In the genomic region with DNA sequence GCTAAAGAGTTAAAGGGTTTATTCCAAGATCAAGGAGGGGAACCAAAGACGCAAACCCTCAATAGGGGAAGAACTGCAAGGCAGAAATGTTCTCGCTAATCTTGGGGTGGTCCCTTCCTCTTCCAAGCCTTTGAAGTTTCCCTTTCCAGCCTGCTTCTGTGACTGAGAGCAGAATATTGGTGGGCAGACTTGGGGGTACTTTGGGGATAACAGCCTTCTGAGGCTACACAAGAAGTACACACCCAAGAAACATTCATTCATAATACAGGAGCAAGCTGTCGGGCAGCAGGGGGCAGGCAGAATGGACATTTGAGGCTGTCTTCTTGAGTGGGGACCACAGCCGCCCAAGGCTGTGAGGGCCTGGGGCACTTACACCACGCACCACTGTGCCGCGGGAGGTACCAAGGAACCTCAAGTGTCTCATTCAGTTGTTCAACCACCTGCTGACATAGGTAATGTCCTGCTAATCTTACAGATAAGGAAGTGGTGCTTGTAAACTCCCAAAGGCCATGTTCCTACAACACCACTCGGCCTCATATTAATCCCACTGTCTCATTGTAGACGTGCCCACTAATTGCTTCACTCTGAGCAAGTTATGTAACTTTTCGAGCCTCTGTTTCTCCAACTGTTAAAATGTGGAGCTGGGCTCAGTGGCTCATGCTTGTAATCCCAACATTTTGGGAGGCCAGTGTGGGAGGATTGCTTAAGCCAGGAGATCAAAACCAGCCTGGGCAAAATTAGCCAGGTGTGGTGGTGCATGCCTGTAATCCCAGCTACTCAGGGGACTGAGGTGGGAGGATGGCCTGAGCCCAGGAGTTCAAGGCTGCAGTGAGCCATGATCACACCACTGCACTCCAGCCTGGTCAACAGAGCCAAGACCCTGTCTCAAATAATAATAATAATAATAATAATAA, we compare ENCODE assay signal across 8 cellular contexts. TPM values are rescaled to one million over a fixed set of nuclear protein-coding genes. Genes with fewer than 3 reads are reported as not detected.
DNase-seq lines count a peak whose midpoint lies in the region; TF ChIP-seq lines count a peak whose summit lies in the region.

No MANE protein-coding gene starts in this region.

- H3K9me3 ChIP-seq in adrenal gland (replicated peaks in 1 of 3) (no peaks in the 10 kb centered on the region), mucosa of stomach (ENCODE audit: control insufficient read depth, low read length) (no peaks in the 10 kb centered on the region)

- H3K9me3 Mint-ChIP-seq in activated naive CD8-positive, alpha-beta T cell (ENCODE audit: low read depth) = no peaks in the 10 kb centered on the region
- H3K9me3 Mint-ChIP-seq in activated naive CD8-positive, alpha-beta T cell treated with anti-CD3 and anti-CD28 coated beads for 36 hours = no peaks in the 10 kb centered on the region
- H3K9me3 Mint-ChIP-seq in type B pancreatic cell = no peaks in the 10 kb centered on the region

- H3K36me3 ChIP-seq in adrenal gland (replicated peaks in 1 of 2) (peaks cover 0 to 4% of the 10 kb centered on the region in 2 donors), mucosa of stomach (ENCODE audit: control insufficient read depth, insufficient read depth, low read length) (no peaks in the 10 kb centered on the region)

- intact Hi-C loops in adrenal gland (cut with DNase I) = no loop called here

- peak overlapping the region; percentile 67 to 96 (median 92) for H3K27ac ChIP-seq in adrenal gland

- H3K9ac ChIP-seq in mucosa of stomach (ENCODE audit: low read length) = peak overlapping the region; percentile 43

- TF ChIP-seq CTCF in adrenal gland (IDR thresholded peaks at IDR 0.05) (no peak), type B pancreatic cell (conservative IDR thresholded peaks at IDR 0.05) (no peak)

- H3K27ac Mint-ChIP-seq in activated naive CD8-positive, alpha-beta T cell = peak overlapping the region; percentile 75
- no peak overlapping the region for H3K27ac Mint-ChIP-seq in activated naive CD8-positive, alpha-beta T cell treated with anti-CD3 and anti-CD28 coated beads for 36 hours
- peak overlapping the region; percentile 95 for H3K27ac Mint-ChIP-seq in type B pancreatic cell

- H3K27me3 Mint-ChIP-seq in activated naive CD8-positive, alpha-beta T cell = no peaks in the 10 kb centered on the region
- H3K27me3 Mint-ChIP-seq in activated naive CD8-positive, alpha-beta T cell treated with anti-CD3 and anti-CD28 coated beads for 36 hours = no peaks in the 10 kb centered on the region
- H3K27me3 Mint-ChIP-seq in type B pancreatic cell = no peaks in the 10 kb centered on the region

- no peak overlapping the region for H3K4me3 ChIP-seq in adrenal gland
- no peak overlapping the region for H3K4me3 ChIP-seq in mucosa of stomach (ENCODE audit: low read length)

- H3K4me1 Mint-ChIP-seq in activated naive CD8-positive, alpha-beta T cell (ENCODE audit: low read depth) = peaks cover 36% of the 10 kb centered on the region
- H3K4me1 Mint-ChIP-seq in activated naive CD8-positive, alpha-beta T cell treated with anti-CD3 and anti-CD28 coated beads for 36 hours = peaks cover 22% of the 10 kb centered on the region
- H3K4me1 Mint-ChIP-seq in type B pancreatic cell (ENCODE audit: unreplicated experiment) = peaks cover 34% of the 10 kb centered on the region

- 49 to 56% (median 53%) methylated on average over 6 to 10 of the region's 10 CpGs for WGBS in adrenal gland, 4 donors

- peaks cover 27 to 50% of the 10 kb centered on the region in 2 donors for H3K4me1 ChIP-seq in adrenal gland (replicated peaks in 1 of 2)
- H3K4me1 ChIP-seq in mucosa of stomach (ENCODE audit: control insufficient read depth, insufficient read depth, low read length) = peaks cover 24% of the 10 kb centered on the region

- no peak for DNase-seq in activated naive CD8-positive, alpha-beta T cell treated with anti-CD3 and anti-CD28 coated beads for 36 hours
- peak in 1 of 7 donors; percentile 20 for DNase-seq in adrenal gland
- DNase-seq in type B pancreatic cell (ENCODE audit: extremely low spot score, unreplicated experiment) = no peak
- no peak for DNase-seq in NCI-H1092 treated with DMSO at 0.1 percent for 48 hours (lab: John Stamatoyannopoulos, UW)
- no peak for DNase-seq in NCI-H2107 (lab: John Stamatoyannopoulos, UW)
- DNase-seq in cerebellar cortex (ENCODE audit: low spot score) = no peak

- peaks cover 3% of the 10 kb centered on the region for H3K36me3 Mint-ChIP-seq in activated naive CD8-positive, alpha-beta T cell
- peaks cover 11% of the 10 kb centered on the region for H3K36me3 Mint-ChIP-seq in activated naive CD8-positive, alpha-beta T cell treated with anti-CD3 and anti-CD28 coated beads for 36 hours
- H3K36me3 Mint-ChIP-seq in type B pancreatic cell = no peaks in the 10 kb centered on the region

- H3K4me3 Mint-ChIP-seq in activated naive CD8-positive, alpha-beta T cell = peak overlapping the region; percentile 66
- H3K4me3 Mint-ChIP-seq in activated naive CD8-positive, alpha-beta T cell treated with anti-CD3 and anti-CD28 coated beads for 36 hours = no peak overlapping the region
- H3K4me3 Mint-ChIP-seq in type B pancreatic cell = peak overlapping the region; percentile 76

- H3K27me3 ChIP-seq in adrenal gland = no peaks in the 10 kb centered on the region
- no peaks in the 10 kb centered on the region for H3K27me3 ChIP-seq in mucosa of stomach (ENCODE audit: control insufficient read depth, insufficient read depth, low read length)

- TF ChIP-seq POLR2A in adrenal gland (IDR thresholded peaks at IDR 0.05) = no peak

RNA-seq across cellular contexts. Expression of a gene that starts 2.5 kb away (rescaled TPM):
- 10 to 100 TPM; 85.0 to 91.4 TPM for total RNA-seq in activated naive CD8-positive, alpha-beta T cell treated with anti-CD3 and anti-CD28 coated beads for 36 hours
- 10 to 100 TPM in 7 of 8 donors, 1 to 10 TPM in 1; 8.5 to 52.2 (median 36.6) TPM for total RNA-seq in adrenal gland
- 10 to 100 TPM; 10.3 to 70.4 (median 10.8) TPM for polyA plus RNA-seq in adrenal gland
- total RNA-seq in type B pancreatic cell (ENCODE audit: low replicate concordance) = 35.5 and 46.9 TPM in 2 replicates
